In the genomic region with DNA sequence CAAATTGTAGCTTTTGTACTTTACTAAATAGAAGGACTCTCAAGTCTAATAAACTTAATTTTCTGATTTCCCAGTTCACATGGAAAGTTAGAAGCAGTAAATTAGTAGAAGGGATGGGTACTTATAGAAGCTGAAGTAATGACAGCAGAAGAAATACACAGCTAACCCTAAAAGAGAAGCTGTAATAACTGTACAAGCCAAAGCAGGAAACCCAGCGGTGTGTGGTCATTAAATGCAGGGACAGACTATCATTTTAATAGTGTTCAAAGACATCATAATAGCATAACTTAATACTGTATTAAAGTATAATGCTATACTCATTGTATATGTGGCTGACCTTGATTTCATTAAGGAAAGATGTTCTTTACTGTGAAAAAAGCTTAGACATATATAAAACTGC, we compare ENCODE assay signal across 18 cellular contexts.
DNase-seq lines count a peak whose midpoint lies in the region; ATAC-seq, FAIRE-seq and TF ChIP-seq lines count a peak whose summit lies in the region.
"Had no signal": no experiment of that assay in that cellular context is flagged by ENCODE, and none has a peak within 500 bp of the region (broad histone marks: within the 10 kb centered on the region; RNA-seq: fewer than 3 reads in every experiment).

No MANE protein-coding gene starts in this region.

- CTCF ChIA-PET in A549 (lab: Yijun Ruan, JAX) = interaction anchor here (1.1 to 2.0 kb wide), 3 partner anchors 10 to 75 kb away, joined by 3 to 7 read pairs (median 6); a partner anchor contains a TSS

- FAIRE-seq in A549 (lab: Jason Lieb, UNC) = peak; percentile 54
- FAIRE-seq: GM12891, H54, HepG2, RCC 7860 had no signal

- WGBS in A549 (ENCODE audit: missing lambda C conversion rate) = 88% methylated on average over 1 of the region's 1 CpG

- no peaks in the 10 kb centered on the region for H3K27me3 ChIP-seq in effector memory CD4-positive, alpha-beta T cell (replicated peaks; ENCODE audit: control insufficient read depth, insufficient read depth, low read length, poor library complexity, severe bottlenecking)
- H3K27me3 ChIP-seq in upper lobe of right lung = no peaks in the 10 kb centered on the region
- H3K27me3 ChIP-seq: heart right ventricle had no signal

- H3K36me3 ChIP-seq in effector memory CD4-positive, alpha-beta T cell (ENCODE audit: control insufficient read depth, insufficient read depth, low read length) = peaks cover 14% of the 10 kb centered on the region
- peaks cover 24% of the 10 kb centered on the region for H3K36me3 ChIP-seq in upper lobe of right lung

- TF ChIP-seq EP300 in A549 (IDR thresholded peaks at IDR 0.05) = no peak

- H3K27ac ChIP-seq in A549 (no peak overlapping the region), upper lobe of right lung (no peak overlapping the region)
- peak overlapping the region; percentile 46 for H3K27ac ChIP-seq in effector memory CD4-positive, alpha-beta T cell (ENCODE audit: insufficient read depth, low read length, poor library complexity, severe bottlenecking)
- H3K27ac ChIP-seq: C4-2B had no signal

- ATAC-seq in A549 (no peak), upper lobe of right lung (no peak)
- ATAC-seq: HepG2 had no signal

- TF ChIP-seq POLR2A in A549 (IDR thresholded peaks at IDR 0.05; ENCODE audit: low read length) = no peak
- TF ChIP-seq POLR2A in NB4 (IDR thresholded peaks at IDR 0.05; ENCODE audit: extremely low read depth, insufficient read length) = no peak

- no peak for DNase-seq in A549 (ENCODE audit: low read depth in 1 of 2, low spot score in 1 of 2)
- peak; percentile 56 to 65 for DNase-seq in AML-193 (lab: John Stamatoyannopoulos, UW)
- peak; percentile 52 for DNase-seq in NB4 (ENCODE audit: low read depth)
- no peak for DNase-seq in effector memory CD4-positive, alpha-beta T cell
- no peak for DNase-seq in NCI-H226
- DNase-seq in upper lobe of right lung = no peak
- no peak for DNase-seq in NCI-H1436 (lab: John Stamatoyannopoulos, UW)
- DNase-seq in NCI-H1694 treated with DMSO at 0.1 percent for 48 hours (lab: John Stamatoyannopoulos, UW) = no peak
- DNase-seq: heart right ventricle, kidney, NCI-H146, NCI-H510A treated with DMSO at 0.1 percent for 48 hours had no signal

- no peak for TF ChIP-seq RAD21 in A549 (conservative IDR thresholded peaks at IDR 0.05 in 1 of 2, IDR thresholded peaks at IDR 0.05 in 1 of 2)

- H3K4me1 ChIP-seq in A549 (no peaks in the 10 kb centered on the region), upper lobe of right lung (peaks cover 9% of the 10 kb centered on the region)
- H3K4me1 ChIP-seq in effector memory CD4-positive, alpha-beta T cell (ENCODE audit: control insufficient read depth, insufficient read depth, low read length, poor library complexity, severe bottlenecking) = peaks cover 32% of the 10 kb centered on the region

- no peaks in the 10 kb centered on the region for H3K9me3 ChIP-seq in A549
- H3K9me3 ChIP-seq in effector memory CD4-positive, alpha-beta T cell (ENCODE audit: control insufficient read depth, low read length) = no peaks in the 10 kb centered on the region
- no peaks in the 10 kb centered on the region for H3K9me3 ChIP-seq in upper lobe of right lung
- H3K9me3 ChIP-seq: heart right ventricle had no signal

- intact Hi-C loops in upper lobe of right lung (cut with DNase I) = no loop called here

- H3K4me2 ChIP-seq in A549 = no peak overlapping the region
- H3K4me2 ChIP-seq: smooth muscle cell had no signal

- TF ChIP-seq CTCF in A549 (IDR thresholded peaks at IDR 0.05) = no peak
- TF ChIP-seq CTCF in NB4 (IDR thresholded peaks at IDR 0.05; ENCODE audit: low read depth, low read length) = no peak
- TF ChIP-seq CTCF in upper lobe of right lung (IDR thresholded peaks at IDR 0.05) = no peak

- POLR2A ChIA-PET in A549 (lab: Yijun Ruan, JAX) = no interaction called here

- H3K4me3 ChIP-seq in A549 (no peak overlapping the region), NB4 (ENCODE audit: low read depth, low read length) (peak overlapping the region; percentile 42), upper lobe of right lung (no peak overlapping the region)
- H3K4me3 ChIP-seq in effector memory CD4-positive, alpha-beta T cell (ENCODE audit: insufficient read depth, low read depth, low read length, poor library complexity, severe bottlenecking) = no peak overlapping the region
- H3K4me3 ChIP-seq: smooth muscle cell had no signal

TF ChIP-seq in A549, 52 proteins besides CTCF, POLR2A, EP300 and RAD21:
- TF ChIP-seq JUN (IDR thresholded peaks at IDR 0.05) (no peak), CEBPB (IDR thresholded peaks at IDR 0.05) (no peak), EHMT2 (IDR thresholded peaks at IDR 0.05; ENCODE audit: low read depth) (no peak), ZFP36 (IDR thresholded peaks at IDR 0.05; ENCODE audit: borderline replicate concordance, partially characterized antibody) (no peak), FOXS1 (CRISPR knock-in tag; IDR thresholded peaks at IDR 0.05) (no peak), RNF2 (IDR thresholded peaks at IDR 0.05; ENCODE audit: borderline replicate concordance, low read depth) (no peak), ZC3H11A (IDR thresholded peaks at IDR 0.05) (no peak), FOSB (CRISPR knock-in tag; IDR thresholded peaks at IDR 0.05) (no peak), RFX5 (IDR thresholded peaks at IDR 0.05) (no peak), CHD2 (IDR thresholded peaks at IDR 0.05; ENCODE audit: low read length, partially characterized antibody) (no peak), SREBF2 (IDR thresholded peaks at IDR 0.05) (no peak), KDM5A (IDR thresholded peaks at IDR 0.05) (no peak), PHF8 (IDR thresholded peaks at IDR 0.05; ENCODE audit: borderline replicate concordance, low read depth) (no peak), HOXA7 (CRISPR knock-in tag; IDR thresholded peaks at IDR 0.05) (no peak), CHD4 (IDR thresholded peaks at IDR 0.05; ENCODE audit: borderline replicate concordance) (no peak)
- TF ChIP-seq, protein P1, sequence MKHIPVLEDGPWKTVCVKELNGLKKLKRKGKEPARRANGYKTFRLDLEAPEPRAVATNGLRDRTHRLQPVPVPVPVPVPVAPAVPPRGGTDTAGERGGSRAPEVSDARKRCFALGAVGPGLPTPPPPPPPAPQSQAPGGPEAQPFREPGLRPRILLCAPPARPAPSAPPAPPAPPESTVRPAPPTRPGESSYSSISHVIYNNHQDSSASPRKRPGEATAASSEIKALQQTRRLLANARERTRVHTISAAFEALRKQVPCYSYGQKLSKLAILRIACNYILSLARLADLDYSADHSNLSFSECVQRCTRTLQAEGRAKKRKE (CRISPR knock-in tag; IDR thresholded peaks at IDR 0.05; ENCODE audit: low read depth) = no peak
- TF ChIP-seq, protein P2, sequence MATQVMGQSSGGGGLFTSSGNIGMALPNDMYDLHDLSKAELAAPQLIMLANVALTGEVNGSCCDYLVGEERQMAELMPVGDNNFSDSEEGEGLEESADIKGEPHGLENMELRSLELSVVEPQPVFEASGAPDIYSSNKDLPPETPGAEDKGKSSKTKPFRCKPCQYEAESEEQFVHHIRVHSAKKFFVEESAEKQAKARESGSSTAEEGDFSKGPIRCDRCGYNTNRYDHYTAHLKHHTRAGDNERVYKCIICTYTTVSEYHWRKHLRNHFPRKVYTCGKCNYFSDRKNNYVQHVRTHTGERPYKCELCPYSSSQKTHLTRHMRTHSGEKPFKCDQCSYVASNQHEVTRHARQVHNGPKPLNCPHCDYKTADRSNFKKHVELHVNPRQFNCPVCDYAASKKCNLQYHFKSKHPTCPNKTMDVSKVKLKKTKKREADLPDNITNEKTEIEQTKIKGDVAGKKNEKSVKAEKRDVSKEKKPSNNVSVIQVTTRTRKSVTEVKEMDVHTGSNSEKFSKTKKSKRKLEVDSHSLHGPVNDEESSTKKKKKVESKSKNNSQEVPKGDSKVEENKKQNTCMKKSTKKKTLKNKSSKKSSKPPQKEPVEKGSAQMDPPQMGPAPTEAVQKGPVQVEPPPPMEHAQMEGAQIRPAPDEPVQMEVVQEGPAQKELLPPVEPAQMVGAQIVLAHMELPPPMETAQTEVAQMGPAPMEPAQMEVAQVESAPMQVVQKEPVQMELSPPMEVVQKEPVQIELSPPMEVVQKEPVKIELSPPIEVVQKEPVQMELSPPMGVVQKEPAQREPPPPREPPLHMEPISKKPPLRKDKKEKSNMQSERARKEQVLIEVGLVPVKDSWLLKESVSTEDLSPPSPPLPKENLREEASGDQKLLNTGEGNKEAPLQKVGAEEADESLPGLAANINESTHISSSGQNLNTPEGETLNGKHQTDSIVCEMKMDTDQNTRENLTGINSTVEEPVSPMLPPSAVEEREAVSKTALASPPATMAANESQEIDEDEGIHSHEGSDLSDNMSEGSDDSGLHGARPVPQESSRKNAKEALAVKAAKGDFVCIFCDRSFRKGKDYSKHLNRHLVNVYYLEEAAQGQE (IDR thresholded peaks at IDR 0.05) = no peak
TF ChIP-seq in A549: peak in this region for 0.

Comparison
In these comparisons a context has a peak if more than half of its experiments do, and no peak if none do; other contexts are left out.
1. DNase-seq: peak in AML-193 (2 of 2) and NB4 (single experiment); none in A549 (0 of 2), effector memory CD4-positive, alpha-beta T cell (0 of 3), NCI-H226 (single experiment), upper lobe of right lung (single experiment), NCI-H1436 (single experiment) and NCI-H1694 treated with DMSO at 0.1 percent for 48 hours (single experiment).